ENCODE assay signal across 20 cellular contexts in genomic region chr1:74933500-74933899, GRCh38.
"Had no signal": no experiment of that assay in that cellular context is flagged by ENCODE, and none has a peak within 500 bp of the region (broad histone marks: within the 10 kb centered on the region; RNA-seq: fewer than 3 reads in every experiment).

No MANE protein-coding gene starts in this region.

- H3K9me3 ChIP-seq: right lobe of liver, transverse colon, uterus had no signal

- H3K9me3 Mint-ChIP-seq: activated naive CD8-positive, alpha-beta T cell treated with anti-CD3 and anti-CD28 coated beads, Interleukin-2, amount 10 ng/mL, durations not matched to agents 7 days and 5 days had no signal

- H3K4me1 ChIP-seq: foreskin keratinocyte, right lobe of liver, transverse colon, uterus had no signal

- H3K4me1 Mint-ChIP-seq: activated naive CD8-positive, alpha-beta T cell treated with anti-CD3 and anti-CD28 coated beads, Interleukin-2, amount 10 ng/mL, durations not matched to agents 7 days and 5 days; naive B cell; stimulated activated naive B cell treated with anti-CD40 and anti-IgM and Interleukin-4, amounts not matched to agents 10 μg/mL and 1 μg/mL and 100 μg/mL, for 72 hours had no signal

- H3K36me3 ChIP-seq: right lobe of liver, transverse colon, uterus had no signal

- H3K27ac ChIP-seq: epithelial cell of prostate, foreskin keratinocyte, right lobe of liver, skin epidermis, transverse colon, uterus had no signal

- H3K4me3 Mint-ChIP-seq: activated CD4-positive, alpha-beta memory T cell treated with anti-CD3 and anti-CD28 coated beads for 36 hours; activated naive CD4-positive, alpha-beta T cell treated with anti-CD3 and anti-CD28 coated beads for 36 hours; activated naive CD8-positive, alpha-beta T cell treated with anti-CD3 and anti-CD28 coated beads, Interleukin-2, amount 10 ng/mL, durations not matched to agents 7 days and 5 days; activated T-cell treated with anti-CD3 and anti-CD28 coated beads, Interleukin-2, amount 50 U/mL, for 72 hours; brain; naive B cell; stimulated activated naive B cell treated with anti-CD40 and anti-IgM and Interleukin-4, amounts not matched to agents 10 μg/mL and 1 μg/mL and 100 μg/mL, for 72 hours had no signal

- H3K27ac Mint-ChIP-seq: activated CD4-positive, alpha-beta memory T cell treated with anti-CD3 and anti-CD28 coated beads for 36 hours; activated naive CD4-positive, alpha-beta T cell treated with anti-CD3 and anti-CD28 coated beads for 36 hours; activated naive CD8-positive, alpha-beta T cell treated with anti-CD3 and anti-CD28 coated beads, Interleukin-2, amount 10 ng/mL, durations not matched to agents 7 days and 5 days; activated T-cell treated with anti-CD3 and anti-CD28 coated beads, Interleukin-2, amount 50 U/mL, for 72 hours; brain; naive B cell; stimulated activated naive B cell treated with anti-CD40 and anti-IgM and Interleukin-4, amounts not matched to agents 10 μg/mL and 1 μg/mL and 100 μg/mL, for 72 hours had no signal

- H3K4me3 ChIP-seq: right lobe of liver, skin epidermis, transverse colon, uterus had no signal

- H3K36me3 Mint-ChIP-seq: activated CD4-positive, alpha-beta memory T cell treated with anti-CD3 and anti-CD28 coated beads for 36 hours; activated naive CD8-positive, alpha-beta T cell treated with anti-CD3 and anti-CD28 coated beads, Interleukin-2, amount 10 ng/mL, durations not matched to agents 7 days and 5 days; brain; naive B cell; stimulated activated naive B cell treated with anti-CD40 and anti-IgM and Interleukin-4, amounts not matched to agents 10 μg/mL and 1 μg/mL and 100 μg/mL, for 72 hours had no signal

- H3K27me3 Mint-ChIP-seq: activated CD4-positive, alpha-beta memory T cell treated with anti-CD3 and anti-CD28 coated beads for 36 hours; activated naive CD8-positive, alpha-beta T cell treated with anti-CD3 and anti-CD28 coated beads, Interleukin-2, amount 10 ng/mL, durations not matched to agents 7 days and 5 days; naive B cell; stimulated activated naive B cell treated with anti-CD40 and anti-IgM and Interleukin-4, amounts not matched to agents 10 μg/mL and 1 μg/mL and 100 μg/mL, for 72 hours had no signal

- DNase-seq: activated CD4-positive, alpha-beta memory T cell treated with anti-CD3 and anti-CD28 coated beads for 36 hours; activated CD4-positive, alpha-beta T cell treated with anti-CD3 and anti-CD28 coated beads for 4 hours; activated CD4-positive, CD25-positive, alpha-beta regulatory T cell; activated effector memory CD4-positive, alpha-beta T cell treated with Interleukin-2 at 50 U/mL for 16 hours; activated naive CD4-positive, alpha-beta T cell treated with anti-CD3 and anti-CD28 coated beads for 36 hours; activated naive CD8-positive, alpha-beta T cell treated with anti-CD3 and anti-CD28 coated beads, Interleukin-2, amount 10 ng/mL, durations not matched to agents 7 days and 5 days; activated T-cell treated with anti-CD3 and anti-CD28 coated beads, Interleukin-2, amount 50 U/mL, for 72 hours; amygdala; foreskin keratinocyte; left colon; naive B cell; occipital lobe; right lobe of liver; stimulated activated naive B cell treated with anti-CD40 and anti-IgM and Interleukin-4, amounts not matched to agents 10 μg/mL and 1 μg/mL and 100 μg/mL, for 72 hours; T1000; transverse colon; uterus had no signal

- H3K27me3 ChIP-seq: foreskin keratinocyte, right lobe of liver, transverse colon, uterus had no signal

- ATAC-seq: activated T-cell treated with anti-CD3 and anti-CD28 coated beads, Interleukin-2, amount 50 U/mL, for 72 hours; foreskin keratinocyte; left colon; stimulated activated naive B cell treated with anti-CD40 and anti-IgM and Interleukin-4, amounts not matched to agents 10 μg/mL and 1 μg/mL and 100 μg/mL, for 72 hours had no signal
